10 cellular contexts compared by ENCODE assay signal in genomic region chr16:85329059-85329812, GRCh38.
DNase-seq lines count a peak whose midpoint lies in the region; ATAC-seq, FAIRE-seq and TF ChIP-seq lines count a peak whose summit lies in the region.
"Had no signal": no experiment of that assay in that cellular context is flagged by ENCODE, and none has a peak within 500 bp of the region (broad histone marks: within the 10 kb centered on the region; RNA-seq: fewer than 3 reads in every experiment).

No MANE protein-coding gene starts in this region.

- H3K36me3 Mint-ChIP-seq in nephron (ENCODE audit: low read depth): no peaks in the 10 kb centered on the region
- H3K36me3 Mint-ChIP-seq in stimulated activated naive B cell treated with anti-CD40 and anti-IgM and Interleukin-4, amounts not matched to agents 10 μg/mL and 1 μg/mL and 100 μg/mL, for 72 hours: no peaks in the 10 kb centered on the region
- H3K36me3 Mint-ChIP-seq in activated naive CD4-positive, alpha-beta T cell treated with anti-CD3 and anti-CD28 coated beads, Interleukin-2, amount 10 ng/mL, durations not matched to agents 7 days and 5 days: no peaks in the 10 kb centered on the region

- H3K9me3 ChIP-seq in WERI-Rb-1 (ENCODE audit: severe bottlenecking): no peaks in the 10 kb centered on the region
- H3K9me3 ChIP-seq: upper lobe of left lung had no signal

- H3K36me3 ChIP-seq in WERI-Rb-1: no peaks in the 10 kb centered on the region
- H3K36me3 ChIP-seq: upper lobe of left lung had no signal

- H3K27me3 Mint-ChIP-seq in nephron (ENCODE audit: low read depth): peaks cover 3% of the 10 kb centered on the region
- H3K27me3 Mint-ChIP-seq in stimulated activated naive B cell treated with anti-CD40 and anti-IgM and Interleukin-4, amounts not matched to agents 10 μg/mL and 1 μg/mL and 100 μg/mL, for 72 hours: peaks cover 42 to 72% of the 10 kb centered on the region in 2 donors
- H3K27me3 Mint-ChIP-seq in activated naive CD4-positive, alpha-beta T cell treated with anti-CD3 and anti-CD28 coated beads, Interleukin-2, amount 10 ng/mL, durations not matched to agents 7 days and 5 days: peaks cover 50% of the 10 kb centered on the region

- CTCF ChIA-PET in activated naive CD4-positive, alpha-beta T cell treated with anti-CD3 and anti-CD28 coated beads, Interleukin-2, amount 10 ng/mL, durations not matched to agents 7 days and 5 days (lab: Charles Lee): no interaction called here

- peak overlapping the region; percentile 14; the same call in 1 of the 2 replicates for H3K4me3 ChIP-seq in WERI-Rb-1 (ENCODE audit: low read depth, low read length)
- H3K4me3 ChIP-seq: upper lobe of left lung had no signal

- no peak for FAIRE-seq in GM12892 (lab: Jason Lieb, UNC)

- DNase-seq in ELR (ENCODE audit: low read depth) (peak; percentile 57), NCI-H1436 (lab: John Stamatoyannopoulos, UW) (peak; percentile 83), WERI-Rb-1 (peak; percentile 67), NOMO-1 treated with DMSO at 0.1 percent for 48 hours (lab: John Stamatoyannopoulos, UW; ENCODE audit: unreplicated experiment) (no peak), GM12892 (ENCODE audit: insufficient read length) (no peak)
- DNase-seq in stimulated activated naive B cell treated with anti-CD40 and anti-IgM and Interleukin-4, amounts not matched to agents 10 μg/mL and 1 μg/mL and 100 μg/mL, for 72 hours: no peak
- DNase-seq in activated naive CD4-positive, alpha-beta T cell treated with anti-CD3 and anti-CD28 coated beads, Interleukin-2, amount 10 ng/mL, durations not matched to agents 7 days and 5 days: no peak
- DNase-seq: activated gamma-delta T cell treated with Interleukin-2 at 50 U/mL for 16 hours had no signal

- no peaks in the 10 kb centered on the region for H3K27me3 ChIP-seq in WERI-Rb-1 (ENCODE audit: insufficient read depth, low read depth, severe bottlenecking)

- H3K4me1 Mint-ChIP-seq in nephron: peaks cover 63% of the 10 kb centered on the region
- peaks cover 10 to 28% of the 10 kb centered on the region in 2 donors for H3K4me1 Mint-ChIP-seq in stimulated activated naive B cell treated with anti-CD40 and anti-IgM and Interleukin-4, amounts not matched to agents 10 μg/mL and 1 μg/mL and 100 μg/mL, for 72 hours
- peaks cover 5% of the 10 kb centered on the region for H3K4me1 Mint-ChIP-seq in activated naive CD4-positive, alpha-beta T cell treated with anti-CD3 and anti-CD28 coated beads, Interleukin-2, amount 10 ng/mL, durations not matched to agents 7 days and 5 days

- TF ChIP-seq CTCF in WERI-Rb-1 (IDR thresholded peaks at IDR 0.05; ENCODE audit: low read depth, low read length) (0 out of 2 replicates have a peak, but pooled peaks have one; percentile 11), nephron (IDR thresholded peaks at IDR 0.05; ENCODE audit: unreplicated experiment in 3 of 3) (peak in 2 of 3 experiments; percentile 10 to 15)

- no peak overlapping the region for H3K4me3 Mint-ChIP-seq in nephron
- no peak overlapping the region for H3K4me3 Mint-ChIP-seq in stimulated activated naive B cell treated with anti-CD40 and anti-IgM and Interleukin-4, amounts not matched to agents 10 μg/mL and 1 μg/mL and 100 μg/mL, for 72 hours
- no peak overlapping the region for H3K4me3 Mint-ChIP-seq in activated naive CD4-positive, alpha-beta T cell treated with anti-CD3 and anti-CD28 coated beads, Interleukin-2, amount 10 ng/mL, durations not matched to agents 7 days and 5 days

- peak overlapping the region; percentile 75 for H3K27ac ChIP-seq in WERI-Rb-1

- peak overlapping the region in 2 of 3 experiments; percentile 41 to 65 for H3K27ac Mint-ChIP-seq in nephron
- H3K27ac Mint-ChIP-seq in stimulated activated naive B cell treated with anti-CD40 and anti-IgM and Interleukin-4, amounts not matched to agents 10 μg/mL and 1 μg/mL and 100 μg/mL, for 72 hours: no peak overlapping the region
- no peak overlapping the region for H3K27ac Mint-ChIP-seq in activated naive CD4-positive, alpha-beta T cell treated with anti-CD3 and anti-CD28 coated beads, Interleukin-2, amount 10 ng/mL, durations not matched to agents 7 days and 5 days

- no peak for TF ChIP-seq POLR2A in GM12892 (IDR thresholded peaks at IDR 0.05; ENCODE audit: low read depth, low read length)

- ATAC-seq in stimulated activated naive B cell treated with anti-CD40 and anti-IgM and Interleukin-4, amounts not matched to agents 10 μg/mL and 1 μg/mL and 100 μg/mL, for 72 hours (replicated peaks): no peak

- H3K9me3 Mint-ChIP-seq in nephron: no peaks in the 10 kb centered on the region
- peaks cover 0 to 3% of the 10 kb centered on the region in 2 donors for H3K9me3 Mint-ChIP-seq in stimulated activated naive B cell treated with anti-CD40 and anti-IgM and Interleukin-4, amounts not matched to agents 10 μg/mL and 1 μg/mL and 100 μg/mL, for 72 hours
- H3K9me3 Mint-ChIP-seq in activated naive CD4-positive, alpha-beta T cell treated with anti-CD3 and anti-CD28 coated beads, Interleukin-2, amount 10 ng/mL, durations not matched to agents 7 days and 5 days: no peaks in the 10 kb centered on the region

Comparison
In these comparisons a context has a peak if more than half of its experiments do, and no peak if none do; other contexts are left out.
1. DNase-seq: peak in ELR (single experiment), NCI-H1436 (single experiment) and WERI-Rb-1 (single experiment); none in NOMO-1 treated with DMSO at 0.1 percent for 48 hours (single experiment), stimulated activated naive B cell treated with anti-CD40 and anti-IgM and Interleukin-4, amounts not matched to agents 10 μg/mL and 1 μg/mL and 100 μg/mL, for 72 hours (single experiment), GM12892 (single experiment) and activated naive CD4-positive, alpha-beta T cell treated with anti-CD3 and anti-CD28 coated beads, Interleukin-2, amount 10 ng/mL, durations not matched to agents 7 days and 5 days (single experiment).
2. H3K27ac Mint-ChIP-seq: peak in nephron (2 of 3); none in stimulated activated naive B cell treated with anti-CD40 and anti-IgM and Interleukin-4, amounts not matched to agents 10 μg/mL and 1 μg/mL and 100 μg/mL, for 72 hours (single experiment) and activated naive CD4-positive, alpha-beta T cell treated with anti-CD3 and anti-CD28 coated beads, Interleukin-2, amount 10 ng/mL, durations not matched to agents 7 days and 5 days (single experiment).